ENCODE assay signal across 37 cellular contexts in genomic region chr9:133436706-133437105, GRCh38.
"Had no signal": no experiment of that assay in that cellular context is flagged by ENCODE, and none has a peak within 500 bp of the region (broad histone marks: within the 10 kb centered on the region; RNA-seq: fewer than 3 reads in every experiment).

No MANE protein-coding gene starts in this region.

- H3K27me3 ChIP-seq: adrenal gland, ascending aorta, breast epithelium, cardiac muscle cell, colonic mucosa, esophagus squamous epithelium had no signal

- H3K36me3 ChIP-seq: adrenal gland, ascending aorta, breast epithelium, cardiac muscle cell, colonic mucosa, esophagus squamous epithelium had no signal

- H3K4me3 ChIP-seq: adrenal gland, ascending aorta, breast epithelium, cardiac muscle cell, colonic mucosa, esophagus squamous epithelium had no signal

- H3K4me3 Mint-ChIP-seq: activated CD4-positive, alpha-beta memory T cell treated with anti-CD3 and anti-CD28 coated beads for 36 hours; activated CD4-positive, alpha-beta T cell treated with anti-CD3 and anti-CD28 coated beads for 36 hours; activated CD4-positive, alpha-beta T cell treated with anti-CD3 and anti-CD28 coated beads, Interleukin-2, amount 10 ng/mL, durations not matched to agents 24 days and 14 days; activated CD8-positive, alpha-beta memory T cell treated with anti-CD3 and anti-CD28 coated beads, Interleukin-2, amount 10 ng/mL, durations not matched to agents 7 days and 5 days; activated CD8-positive, alpha-beta T cell treated with anti-CD3 and anti-CD28 coated beads, Interleukin-2, amount 10 ng/mL, durations not matched to agents 7 days and 5 days; activated naive CD4-positive, alpha-beta T cell treated with anti-CD3 and anti-CD28 coated beads for 36 hours; activated naive CD4-positive, alpha-beta T cell treated with anti-CD3 and anti-CD28 coated beads, Interleukin-2, amount 50 U/mL, for 24 hours; activated naive CD8-positive, alpha-beta T cell treated with anti-CD3 and anti-CD28 coated beads for 36 hours; activated naive CD8-positive, alpha-beta T cell treated with anti-CD3 and anti-CD28 coated beads, Interleukin-2, amount 50 U/mL, for 24 hours; activated T-helper 1 cell treated with anti-CD3 and anti-CD28 coated beads, Interleukin-12 subunit alpha, Interleukin-12 subunit beta, Interleukin-2, Interleukin-4 antibody, amounts not matched to agents 30 ng/mL and 10 ng/mL and 1 ng/mL, durations not matched to agents 14 hours and 24 hours and 36 hours; brain; T-helper 1 cell treated with Interleukin-12 subunit alpha and Interleukin-12 subunit beta and Interleukin-4 antibody, amounts not matched to agents 30 μg/mL and 1 μg/mL, for 36 hours; T-helper 2 cell treated with Interferon-gamma antibody and Interleukin-4, amounts not matched to agents 5 μg/mL and 100 μg/mL, for 36 hours had no signal

- H3K27me3 Mint-ChIP-seq: activated CD4-positive, alpha-beta memory T cell treated with anti-CD3 and anti-CD28 coated beads for 36 hours; activated CD4-positive, alpha-beta T cell treated with anti-CD3 and anti-CD28 coated beads for 36 hours; activated CD4-positive, alpha-beta T cell treated with anti-CD3 and anti-CD28 coated beads, Interleukin-2, amount 10 ng/mL, durations not matched to agents 24 days and 14 days; activated CD8-positive, alpha-beta memory T cell treated with anti-CD3 and anti-CD28 coated beads, Interleukin-2, amount 10 ng/mL, durations not matched to agents 7 days and 5 days; activated naive CD4-positive, alpha-beta T cell treated with anti-CD3 and anti-CD28 coated beads, Interleukin-2, amount 50 U/mL, for 24 hours; activated naive CD8-positive, alpha-beta T cell treated with anti-CD3 and anti-CD28 coated beads for 36 hours; activated naive CD8-positive, alpha-beta T cell treated with anti-CD3 and anti-CD28 coated beads, Interleukin-2, amount 50 U/mL, for 24 hours had no signal

- H3K27ac Mint-ChIP-seq: activated CD4-positive, alpha-beta memory T cell treated with anti-CD3 and anti-CD28 coated beads for 36 hours; activated CD4-positive, alpha-beta T cell treated with anti-CD3 and anti-CD28 coated beads for 36 hours; activated CD4-positive, alpha-beta T cell treated with anti-CD3 and anti-CD28 coated beads, Interleukin-2, amount 10 ng/mL, durations not matched to agents 24 days and 14 days; activated CD8-positive, alpha-beta memory T cell treated with anti-CD3 and anti-CD28 coated beads, Interleukin-2, amount 10 ng/mL, durations not matched to agents 7 days and 5 days; activated CD8-positive, alpha-beta T cell treated with anti-CD3 and anti-CD28 coated beads, Interleukin-2, amount 10 ng/mL, durations not matched to agents 7 days and 5 days; activated naive CD4-positive, alpha-beta T cell treated with anti-CD3 and anti-CD28 coated beads for 36 hours; activated naive CD4-positive, alpha-beta T cell treated with anti-CD3 and anti-CD28 coated beads, Interleukin-2, amount 50 U/mL, for 24 hours; activated naive CD8-positive, alpha-beta T cell treated with anti-CD3 and anti-CD28 coated beads for 36 hours; activated naive CD8-positive, alpha-beta T cell treated with anti-CD3 and anti-CD28 coated beads, Interleukin-2, amount 50 U/mL, for 24 hours; activated T-helper 1 cell treated with anti-CD3 and anti-CD28 coated beads, Interleukin-12 subunit alpha, Interleukin-12 subunit beta, Interleukin-2, Interleukin-4 antibody, amounts not matched to agents 30 ng/mL and 10 ng/mL and 1 ng/mL, durations not matched to agents 14 hours and 24 hours and 36 hours; activated T-helper 2 cell treated with anti-CD3 and anti-CD28 coated beads, Interferon-gamma antibody, Interleukin-2, Interleukin-4, amounts not matched to agents 10 μg/mL and 5 μg/mL and 100 μg/mL, durations not matched to agents 14 hours and 24 hours and 36 hours; brain; T-helper 1 cell treated with Interleukin-12 subunit alpha and Interleukin-12 subunit beta and Interleukin-4 antibody, amounts not matched to agents 30 μg/mL and 1 μg/mL, for 36 hours; T-helper 2 cell treated with Interferon-gamma antibody and Interleukin-4, amounts not matched to agents 5 μg/mL and 100 μg/mL, for 36 hours had no signal

- H3K27ac ChIP-seq: adrenal gland, ascending aorta, breast epithelium, cardiac muscle cell, colonic mucosa, epithelial cell of prostate, esophagus squamous epithelium had no signal

- H3K4me1 ChIP-seq: adrenal gland, ascending aorta, breast epithelium, colonic mucosa, esophagus squamous epithelium had no signal

- H3K36me3 Mint-ChIP-seq: activated CD4-positive, alpha-beta memory T cell treated with anti-CD3 and anti-CD28 coated beads for 36 hours; activated CD8-positive, alpha-beta memory T cell treated with anti-CD3 and anti-CD28 coated beads, Interleukin-2, amount 10 ng/mL, durations not matched to agents 7 days and 5 days; activated naive CD4-positive, alpha-beta T cell treated with anti-CD3 and anti-CD28 coated beads, Interleukin-2, amount 50 U/mL, for 24 hours; activated naive CD8-positive, alpha-beta T cell treated with anti-CD3 and anti-CD28 coated beads for 36 hours; brain had no signal

- ATAC-seq: activated CD4-positive, alpha-beta T cell treated with anti-CD3 and anti-CD28 coated beads for 36 hours; activated CD8-positive, alpha-beta memory T cell treated with anti-CD3 and anti-CD28 coated beads, Interleukin-2, amount 10 ng/mL, durations not matched to agents 7 days and 5 days; activated CD8-positive, alpha-beta T cell treated with anti-CD3 and anti-CD28 coated beads, Interleukin-2, amount 10 ng/mL, durations not matched to agents 7 days and 5 days; activated naive CD8-positive, alpha-beta T cell treated with anti-CD3 and anti-CD28 coated beads, Interleukin-2, amount 50 U/mL, for 24 hours had no signal

- H3K4me1 Mint-ChIP-seq: activated CD4-positive, alpha-beta T cell treated with anti-CD3 and anti-CD28 coated beads for 36 hours; activated CD4-positive, alpha-beta T cell treated with anti-CD3 and anti-CD28 coated beads, Interleukin-2, amount 10 ng/mL, durations not matched to agents 24 days and 14 days; activated naive CD4-positive, alpha-beta T cell treated with anti-CD3 and anti-CD28 coated beads, Interleukin-2, amount 50 U/mL, for 24 hours; brain had no signal

- FAIRE-seq: endometrium, endothelial cell of umbilical vein, frontal cortex had no signal

- H3K9me3 ChIP-seq: adrenal gland, ascending aorta, breast epithelium, colonic mucosa, esophagus squamous epithelium had no signal

- DNase-seq: activated CD4-positive, alpha-beta memory T cell treated with anti-CD3 and anti-CD28 coated beads for 36 hours; activated CD4-positive, alpha-beta T cell treated with anti-CD3 and anti-CD28 coated beads for 36 hours; activated CD4-positive, alpha-beta T cell treated with anti-CD3 and anti-CD28 coated beads, Interleukin-2, amount 10 ng/mL, durations not matched to agents 24 days and 14 days; activated CD4-positive, CD25-positive, alpha-beta regulatory T cell; activated CD4-positive, CD25-positive, alpha-beta regulatory T cell treated with anti-CD3 and anti-CD28 coated beads, Interleukin-2, amount 50 U/mL, for 72 hours; activated CD8-positive, alpha-beta memory T cell treated with anti-CD3 and anti-CD28 coated beads, Interleukin-2, amount 10 ng/mL, durations not matched to agents 7 days and 5 days; activated CD8-positive, alpha-beta memory T cell treated with anti-CD3 and anti-CD28 coated beads, Interleukin-2, amount 50 U/mL, for 4 hours; activated CD8-positive, alpha-beta T cell treated with anti-CD3 and anti-CD28 coated beads, Interleukin-2, amount 10 ng/mL, durations not matched to agents 7 days and 5 days; activated effector memory CD4-positive, alpha-beta T cell treated with anti-CD3 and anti-CD28 coated beads, Interleukin-2, amount 50 U/mL, for 16 hours; activated naive CD4-positive, alpha-beta T cell treated with anti-CD3 and anti-CD28 coated beads for 36 hours; activated naive CD8-positive, alpha-beta T cell treated with anti-CD3 and anti-CD28 coated beads for 36 hours; activated naive CD8-positive, alpha-beta T cell treated with anti-CD3 and anti-CD28 coated beads, Interleukin-2, amount 50 U/mL, for 24 hours; activated T-cell treated with anti-CD3 and anti-CD28 coated beads, Interleukin-2, amount 50 U/mL, for 1 hour; activated T-cell treated with anti-CD3 and anti-CD28 coated beads, Interleukin-2, amount 50 U/mL, for 48 hours; adrenal gland; amygdala; central memory CD4-positive, alpha-beta T cell; cerebellar nuclear complex; colonic mucosa; effector CD8-positive, alpha-beta T cell; esophagus squamous epithelium; foreskin fibroblast; head of caudate nucleus; T1000 had no signal
